ENCODE assay signal across 13 cellular contexts in genomic region chr3:194098036-194098871, GRCh38. TPM values are rescaled to one million over a fixed set of nuclear protein-coding genes. Genes with fewer than 3 reads are reported as not detected.
A peak's percentile ranks its signal among the peaks of the same experiment; 100 is the strongest.
DNase-seq lines count a peak whose midpoint lies in the region; ATAC-seq, FAIRE-seq and TF ChIP-seq lines count a peak whose summit lies in the region.
"Had no signal": no experiment of that assay in that cellular context is flagged by ENCODE, and none has a peak within 500 bp of the region (broad histone marks: within the 10 kb centered on the region; RNA-seq: fewer than 3 reads in every experiment).

No MANE protein-coding gene starts in this region.

- no TSS peak for BruUV-seq in K562 (replicated peaks; lab: Mats Ljungman, UMichigan)

- no peaks in the 10 kb centered on the region for H3K36me3 ChIP-seq in CD8-positive, alpha-beta memory T cell (ENCODE audit: insufficient read depth, low read length)
- H3K36me3 ChIP-seq in K562 (ENCODE audit: control insufficient read depth, insufficient read depth, low read length), result no peaks in the 10 kb centered on the region
- no peaks in the 10 kb centered on the region for H3K36me3 ChIP-seq in hepatocyte (replicated peaks; ENCODE audit: insufficient read depth, low read depth)
- no peaks in the 10 kb centered on the region for H3K36me3 ChIP-seq in endodermal cell (ENCODE audit: control insufficient read depth, insufficient read depth, low read length)
- H3K36me3 ChIP-seq: transverse colon had no signal

- CTCF ChIA-PET in CD8-positive, alpha-beta memory T cell (lab: Charles Lee), result no interaction called here
- CTCF ChIA-PET in K562 (lab: Yijun Ruan, JAX; ENCODE audit: low intra/inter-chr PET ratio), result no interaction called here

- POLR2A ChIA-PET in CD8-positive, alpha-beta memory T cell (lab: Charles Lee), result no interaction called here
- POLR2A ChIA-PET in K562 (lab: Yijun Ruan, JAX), result interaction anchor here (0.6 to 4.9 kb wide), 8 partner anchors 8 to 419 kb away, joined by 3 to 23 read pairs (median 4); no protein-coding TSS in a partner anchor

- H3K79me2 ChIP-seq in K562 (ENCODE audit: control insufficient read depth, insufficient read depth, low read length) (no peaks in the 10 kb centered on the region), hepatocyte (no peaks in the 10 kb centered on the region)

- H3K4me2 ChIP-seq in K562 (ENCODE audit: insufficient read depth, low read length) (peak overlapping the region; percentile 57), hepatocyte (no peak overlapping the region)

- no peaks in the 10 kb centered on the region for H3K9me3 ChIP-seq in CD8-positive, alpha-beta memory T cell (ENCODE audit: low read length)
- H3K9me3 ChIP-seq in K562 (replicated peaks; ENCODE audit: control insufficient read depth, insufficient read depth, low read depth, low read length) (no peaks in the 10 kb centered on the region), hepatocyte (ENCODE audit: low read depth) (no peaks in the 10 kb centered on the region), endodermal cell (ENCODE audit: control insufficient read depth, low read length) (no peaks in the 10 kb centered on the region)
- H3K9me3 ChIP-seq: transverse colon had no signal

- FAIRE-seq in K562 (lab: Jason Lieb, UNC), result peak; percentile 6

- no peak for TF ChIP-seq RAD21 in K562 (CRISPR knock-in tag; conservative IDR thresholded peaks at IDR 0.05 in 1 of 2, IDR thresholded peaks at IDR 0.05 in 1 of 2)

- H3K9me1 ChIP-seq in K562 (ENCODE audit: control insufficient read depth, insufficient read depth, low read length), result no peaks in the 10 kb centered on the region

- TF ChIP-seq CTCF in K562 (IDR thresholded peaks at IDR 0.05 in 2 of 3, conservative IDR thresholded peaks at IDR 0.05 in 1 of 3; ENCODE audit: insufficient read depth in 2 of 3, low read depth in 1 of 3, low read length in 3 of 3) (no peak), hepatocyte (IDR thresholded peaks at IDR 0.05; ENCODE audit: poor library complexity) (no peak), endodermal cell (conservative IDR thresholded peaks at IDR 0.05) (no peak)

- H3K9ac ChIP-seq in K562 (ENCODE audit: insufficient read depth in 1 of 2, low read depth in 2 of 2, low read length in 2 of 2) (peak overlapping the region in 1 of 2 experiments; percentile 86; a peak in 2 of 4 replicates), endodermal cell (ENCODE audit: extremely low read depth, low read length, poor library complexity, severe bottlenecking) (no peak overlapping the region)

- DNase-seq in CD8-positive, alpha-beta memory T cell, result no peak
- peak; percentile 70 for DNase-seq in NCI-H2196 (lab: John Stamatoyannopoulos, UW; ENCODE audit: unreplicated experiment)
- no peak for DNase-seq in K562 (ENCODE audit: extremely low read depth in 1 of 4, low spot score in 3 of 4)
- DNase-seq in naive B cell, result no peak
- DNase-seq in hepatocyte (ENCODE audit: low spot score), result no peak
- no peak for DNase-seq in activated T-cell treated with anti-CD3 and anti-CD28 coated beads, Interleukin-2, amount 50 U/mL, for 4 hours
- DNase-seq in activated gamma-delta T cell (lab: John Stamatoyannopoulos, UW), result no peak
- DNase-seq in endodermal cell, result no peak
- DNase-seq: amniotic stem cell; NCI-H526 treated with DMSO at 0.1 percent for 48 hours; stimulated activated CD4-positive, alpha-beta T cell treated with anti-CD3 and anti-CD28 coated beads, Interleukin-4, amount 100 ng/mL, for 4 hours; transverse colon had no signal

- ATAC-seq in K562, result peak; percentile 75
- ATAC-seq in naive B cell (ENCODE audit: low read depth in 2 of 2), result no peak
- no peak for ATAC-seq in activated T-cell treated with anti-CD3 and anti-CD28 coated beads, Interleukin-2, amount 50 U/mL, for 4 hours

- H3K9me3 Mint-ChIP-seq in CD8-positive, alpha-beta memory T cell, result no peaks in the 10 kb centered on the region
- H3K9me3 Mint-ChIP-seq in naive B cell (no peaks in the 10 kb centered on the region), endodermal cell (no peaks in the 10 kb centered on the region)
- H3K9me3 Mint-ChIP-seq in activated T-cell treated with anti-CD3 and anti-CD28 coated beads, Interleukin-2, amount 50 U/mL, for 4 hours, result no peaks in the 10 kb centered on the region

- no peaks in the 10 kb centered on the region for H3K4me1 ChIP-seq in CD8-positive, alpha-beta memory T cell (ENCODE audit: insufficient read depth, low read length)
- H3K4me1 ChIP-seq in K562 (replicated peaks in 1 of 2; ENCODE audit: control insufficient read depth in 2 of 2, insufficient read depth in 2 of 2, low read length in 2 of 2) (peaks cover 9 to 19% of the 10 kb centered on the region in 2 experiments), hepatocyte (ENCODE audit: insufficient read depth) (peaks cover 25% of the 10 kb centered on the region), endodermal cell (ENCODE audit: control insufficient read depth, insufficient read depth, low read length) (peaks cover 3% of the 10 kb centered on the region)

- no peak for TF ChIP-seq EP300 in K562 (IDR thresholded peaks at IDR 0.05; ENCODE audit: low read length)

- no peak overlapping the region for H3K4me3 ChIP-seq in CD8-positive, alpha-beta memory T cell (ENCODE audit: low read length)
- H3K4me3 ChIP-seq in K562, result no peak overlapping the region
- H3K4me3 ChIP-seq in hepatocyte, result no peak overlapping the region
- H3K4me3 ChIP-seq in endodermal cell (ENCODE audit: low read length), result no peak overlapping the region
- H3K4me3 ChIP-seq: transverse colon had no signal

- H2AFZ ChIP-seq in K562 (ENCODE audit: low read depth, low read length) (peak overlapping the region; percentile 77), hepatocyte (no peak overlapping the region)

- TF ChIP-seq POLR2A in K562 (conservative IDR thresholded peaks at IDR 0.05), result no peak

- no peaks in the 10 kb centered on the region for H3K36me3 Mint-ChIP-seq in CD8-positive, alpha-beta memory T cell
- H3K36me3 Mint-ChIP-seq in naive B cell (no peaks in the 10 kb centered on the region), endodermal cell (ENCODE audit: low read depth) (no peaks in the 10 kb centered on the region)
- no peaks in the 10 kb centered on the region for H3K36me3 Mint-ChIP-seq in activated T-cell treated with anti-CD3 and anti-CD28 coated beads, Interleukin-2, amount 50 U/mL, for 4 hours (ENCODE audit: insufficient read depth)

- H3K9me2 ChIP-seq in hepatocyte (replicated peaks; ENCODE audit: insufficient read depth), result no peaks in the 10 kb centered on the region

- peak overlapping the region; percentile 9 for H3K27ac ChIP-seq in CD8-positive, alpha-beta memory T cell (ENCODE audit: low read depth, low read length)
- H3K27ac ChIP-seq in K562 (ENCODE audit: extremely low read depth, low read depth, low read length) (no peak overlapping the region), hepatocyte (no peak overlapping the region), endodermal cell (ENCODE audit: low read depth, low read length) (no peak overlapping the region)
- H3K27ac ChIP-seq: epithelial cell of prostate, transverse colon had no signal

- H3K27me3 Mint-ChIP-seq in CD8-positive, alpha-beta memory T cell, result peaks cover 10 to 38% of the 10 kb centered on the region in 2 donors
- H3K27me3 Mint-ChIP-seq in naive B cell (no peaks in the 10 kb centered on the region), endodermal cell (ENCODE audit: insufficient read depth) (peaks cover 16% of the 10 kb centered on the region)
- peaks cover 10% of the 10 kb centered on the region for H3K27me3 Mint-ChIP-seq in activated T-cell treated with anti-CD3 and anti-CD28 coated beads, Interleukin-2, amount 50 U/mL, for 4 hours (ENCODE audit: low read depth)

- no peak overlapping the region for H3K4me3 Mint-ChIP-seq in CD8-positive, alpha-beta memory T cell
- H3K4me3 Mint-ChIP-seq in naive B cell (peak overlapping the region in 2 of 8 donors; percentile 7 to 57), endodermal cell (no peak overlapping the region)
- H3K4me3 Mint-ChIP-seq in activated T-cell treated with anti-CD3 and anti-CD28 coated beads, Interleukin-2, amount 50 U/mL, for 4 hours, result no peak overlapping the region

- WGBS in K562 (ENCODE audit: insufficient coverage, low coverage, missing lambda C conversion rate), result 18% methylated on average over 10 of the region's 10 CpGs
- 66% methylated on average over 10 of the region's 10 CpGs for WGBS in hepatocyte (ENCODE audit: low lambda C conversion rate, missing lambda C conversion rate)
- 75 to 86% methylated on average over 4 to 10 of the region's 10 CpGs for WGBS in endodermal cell (ENCODE audit: insufficient coverage in 1 of 2, insufficient read length in 1 of 2), 2 experiments

- H4K20me1 ChIP-seq in K562 (replicated peaks; ENCODE audit: control insufficient read depth, insufficient read depth, low read length), result no peaks in the 10 kb centered on the region
- H4K20me1 ChIP-seq in hepatocyte (ENCODE audit: insufficient read depth, poor library complexity, severe bottlenecking), result no peaks in the 10 kb centered on the region

- no peaks in the 10 kb centered on the region for H3K27me3 ChIP-seq in CD8-positive, alpha-beta memory T cell (ENCODE audit: insufficient read depth, low read length, poor library complexity, severe bottlenecking)
- H3K27me3 ChIP-seq in K562 (ENCODE audit: control insufficient read depth in 2 of 2, insufficient read depth in 2 of 2, low read length in 2 of 2) (no peaks in the 10 kb centered on the region), hepatocyte (no peaks in the 10 kb centered on the region), endodermal cell (ENCODE audit: control insufficient read depth, insufficient read depth, low read length, poor library complexity, severe bottlenecking) (no peaks in the 10 kb centered on the region)
- H3K27me3 ChIP-seq: transverse colon had no signal

- intact Hi-C loops in K562 (cut with micrococcal nuclease), result no loop called here

- no peak overlapping the region for H3K27ac Mint-ChIP-seq in CD8-positive, alpha-beta memory T cell
- H3K27ac Mint-ChIP-seq in naive B cell (peak overlapping the region in 4 of 6 donors; percentile 41 to 95 (median 86)), endodermal cell (no peak overlapping the region)

- in situ Hi-C loops in K562 (cut with MboI), result no loop called here

- H3K4me1 Mint-ChIP-seq in CD8-positive, alpha-beta memory T cell, result peaks cover 0 to 1% (median 1%) of the 10 kb centered on the region in 3 donors
- H3K4me1 Mint-ChIP-seq in naive B cell (peaks cover 60 to 72% (median 65%) of the 10 kb centered on the region in 3 donors), endodermal cell (peaks cover 31% of the 10 kb centered on the region)
- H3K4me1 Mint-ChIP-seq in activated T-cell treated with anti-CD3 and anti-CD28 coated beads, Interleukin-2, amount 50 U/mL, for 4 hours (ENCODE audit: low read depth), result peaks cover 8% of the 10 kb centered on the region

RNA-seq across cellular contexts. Expression of gene HES1, which starts 37.7 kb away (rescaled TPM):
- not detected for total RNA-seq in CD8-positive, alpha-beta memory T cell
- polyA plus RNA-seq in CD8-positive, alpha-beta memory T cell, result not detected
- total RNA-seq in K562 (2011; cell fraction: chromatin; rRNA removed; ENCODE audit: low replicate concordance), result 7.6 and 9.1 TPM in 2 replicates
- 13.3 and 13.7 TPM in 2 replicates for total RNA-seq in K562 (2011; cell fraction: nucleolus; rRNA removed)
- 10.1 and 12.0 TPM in 2 replicates for total RNA-seq in K562 (2011; cell fraction: nucleoplasm; rRNA removed)
- total RNA-seq in K562 (2014; rRNA removed), result 37.0 and 46.8 TPM in 2 replicates
- 17.7 and 17.8 TPM in 2 replicates for total RNA-seq in K562 (2014; rRNA removed; fragmentation: Illumina TruSeq; extraction: Trizol)
- total RNA-seq in K562 (2015; rRNA removed; fragmentation: Illumina TruSeq; extraction: Trizol), result 24.0 and 24.9 TPM in 2 replicates
- 30.5 and 39.1 TPM in 2 replicates for total RNA-seq in K562 (2021)
- polyA plus RNA-seq in K562 (2011; rRNA removed), result 4.8 and 9.0 TPM in 2 replicates
- polyA plus RNA-seq in K562 (2011; cell fraction: cytosol; rRNA removed), result 4.5 and 21.4 TPM in 2 replicates
- polyA plus RNA-seq in K562 (2011; cell fraction: nucleus; rRNA removed), result 7.4 and 25.5 TPM in 2 replicates
- polyA plus RNA-seq in K562 (2012), result 45.6 and 82.2 TPM in 2 replicates
- 16.7 and 19.3 TPM in 2 replicates for polyA plus RNA-seq in K562 (2014; fragmentation: Illumina TruSeq; extraction: Trizol)
- 1 to 10 TPM; 3.4 to 6.3 TPM for polyA plus RNA-seq in K562 (2014; fragmentation: Nextera tagmentation; extraction: Ambion mirVana)
- 23.1 and 32.2 TPM in 2 replicates for polyA plus RNA-seq in K562 (2014; rRNA removed)
- polyA minus RNA-seq in K562 (2011; rRNA and poly(A)+ RNA removed), result 2.8 and 7.0 TPM in 2 replicates
- polyA minus RNA-seq in K562 (2011; cell fraction: cytosol; rRNA and poly(A)+ RNA removed), result 7.7 and 23.0 TPM in 2 replicates
- polyA minus RNA-seq in K562 (2011; cell fraction: nucleus; rRNA and poly(A)+ RNA removed), result 12.7 and 22.8 TPM in 2 replicates
- polyA plus RNA-seq in naive B cell (ENCODE audit: low read depth in 6 of 6), result 10 to 100 TPM; 10.1 to 43.5 (median 25.4) TPM
- total RNA-seq in hepatocyte, result 132 and 136 TPM in 2 replicates
- 131 and 142 TPM in 2 replicates for polyA plus RNA-seq in hepatocyte
- total RNA-seq in activated T-cell treated with anti-CD3 and anti-CD28 coated beads, Interleukin-2, amount 50 U/mL, for 4 hours, result under 1 TPM; 0.23 to 0.52 (median 0.37) TPM
- 10 to 100 TPM in 1 of 2 donors, 1 to 10 TPM in 1; 2.1 to 17.5 TPM for total RNA-seq in endodermal cell
- 63.6 TPM for polyA plus RNA-seq in endodermal cell (2013, experiment 1 of 2)
- 67.6 TPM for polyA plus RNA-seq in endodermal cell (2013, experiment 2 of 2)

Comparison
In these comparisons a context has a peak if more than half of its experiments do, and no peak if none do; other contexts are left out.
1. H3K27ac Mint-ChIP-seq: peak in naive B cell (4 of 6); none in CD8-positive, alpha-beta memory T cell (0 of 8) and endodermal cell (single experiment).